Comparison of ENCODE assay signal across 21 cellular contexts in genomic region chr10:114618722-114619121, GRCh38.
"Had no signal": no experiment of that assay in that cellular context is flagged by ENCODE, and none has a peak within 500 bp of the region (broad histone marks: within the 10 kb centered on the region; RNA-seq: fewer than 3 reads in every experiment).

No MANE protein-coding gene starts in this region.

- H3K27me3 ChIP-seq: cardiac muscle cell, neutrophil, vagina had no signal

- H3K4me3 ChIP-seq: cardiac muscle cell, coronary artery, thoracic aorta, vagina had no signal

- ATAC-seq: activated CD8-positive, alpha-beta memory T cell treated with anti-CD3 and anti-CD28 coated beads, Interleukin-2, amount 10 ng/mL, durations not matched to agents 7 days and 5 days; activated CD8-positive, alpha-beta T cell treated with anti-CD3 and anti-CD28 coated beads, Interleukin-2, amount 10 ng/mL, durations not matched to agents 7 days and 5 days; activated naive CD4-positive, alpha-beta T cell treated with anti-CD3 and anti-CD28 coated beads, Interleukin-2, amount 50 U/mL, for 72 hours; effector memory CD8-positive, alpha-beta T cell; sciatic nerve; stimulated activated effector memory CD8-positive, alpha-beta T cell treated with anti-CD3 and anti-CD28 coated beads, Interleukin-12 subunit alpha, Interleukin-12 subunit beta, amount 100 ng/mL, for 72 hours had no signal

- H3K9me3 ChIP-seq: neutrophil, thoracic aorta, vagina had no signal

- H3K36me3 ChIP-seq: cardiac muscle cell, neutrophil, thoracic aorta, vagina had no signal

- DNase-seq: activated CD4-positive, alpha-beta T cell treated with anti-CD3 and anti-CD28 coated beads, Interleukin-2, amount 10 ng/mL, durations not matched to agents 7 days and 5 days; activated CD4-positive, CD25-positive, alpha-beta regulatory T cell treated with anti-CD3 and anti-CD28 coated beads, Interleukin-2, amount 50 U/mL, for 72 hours; activated CD8-positive, alpha-beta memory T cell treated with anti-CD3 and anti-CD28 coated beads, Interleukin-2, amount 10 ng/mL, durations not matched to agents 7 days and 5 days; activated CD8-positive, alpha-beta T cell treated with anti-CD3 and anti-CD28 coated beads, Interleukin-2, amount 10 ng/mL, durations not matched to agents 7 days and 5 days; activated T-cell treated with anti-CD3 and anti-CD28 coated beads, Interleukin-2, amount 50 U/mL, for 48 hours; anterior cingulate cortex; effector memory CD8-positive, alpha-beta T cell; erythroblast; head of caudate nucleus; small intestine; stimulated activated CD4-positive, alpha-beta T cell treated with anti-CD3 and anti-CD28 coated beads, Interleukin-4, amount 100 ng/mL, for 24 hours; SW 1271; T-helper 9 cell had no signal

- H3K27ac ChIP-seq: cardiac muscle cell, neutrophil, thoracic aorta, vagina had no signal
